Comparison of ENCODE assay signal across 21 cellular contexts in the genomic region with DNA sequence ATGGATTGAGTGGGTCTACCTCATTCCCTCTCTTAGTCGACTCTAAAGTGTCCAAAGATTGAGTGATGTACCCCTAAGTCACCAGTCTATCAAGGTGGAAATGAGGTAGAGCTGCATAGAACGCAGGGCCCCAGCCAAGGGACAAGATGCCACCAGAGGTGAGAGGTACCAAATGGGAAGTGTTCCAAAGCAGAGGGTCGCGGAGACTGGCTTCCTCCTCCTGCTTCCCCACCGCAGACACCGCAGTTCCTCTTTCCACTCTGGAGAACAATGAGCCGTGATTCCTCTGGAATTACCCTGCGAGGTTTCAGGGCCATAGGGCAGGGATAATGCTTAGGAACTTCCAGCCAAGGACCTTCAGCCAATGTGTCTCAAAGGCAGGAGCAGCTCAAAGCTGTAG. TPM values are rescaled to one million over a fixed set of nuclear protein-coding genes. Genes with fewer than 3 reads are reported as not detected.
DNase-seq lines count a peak whose midpoint lies in the region; ATAC-seq, FAIRE-seq and TF ChIP-seq lines count a peak whose summit lies in the region.
"Had no signal": no experiment of that assay in that cellular context is flagged by ENCODE, and none has a peak within 500 bp of the region (broad histone marks: within the 10 kb centered on the region; RNA-seq: fewer than 3 reads in every experiment).

No MANE protein-coding gene starts in this region.

- H3K9ac ChIP-seq in BLaER1 treated with 17β-estradiol and CSF1 and Interleukin-3, amounts not matched to agents 10 nM and 100 nM: peak overlapping the region in 2 of 11 experiments; percentile 8 to 46; a peak in 2 of 22 replicates
- H3K9ac ChIP-seq in neuronal stem cell (ENCODE audit: low read depth, low read length, poor library complexity): no peak overlapping the region
- H3K9ac ChIP-seq: SK-N-SH had no signal

- H3K27me3 Mint-ChIP-seq in T-helper 17 cell (no peaks in the 10 kb centered on the region), osteocyte (ENCODE audit: unreplicated experiment) (no peaks in the 10 kb centered on the region)

- no peaks in the 10 kb centered on the region for H3K9me3 Mint-ChIP-seq in osteocyte (ENCODE audit: unreplicated experiment)
- H3K9me3 Mint-ChIP-seq: activated T-helper 2 cell treated with anti-CD3 and anti-CD28 coated beads, Interferon-gamma antibody, Interleukin-2, Interleukin-4, amounts not matched to agents 10 μg/mL and 5 μg/mL and 100 μg/mL, durations not matched to agents 14 hours and 24 hours and 36 hours; GM23338; mesothelial cell of epicardium had no signal

- no peak overlapping the region for H2BK120ac ChIP-seq in neuronal stem cell (ENCODE audit: low read depth, low read length)

- TF ChIP-seq POLR2A in GM12891 (IDR thresholded peaks at IDR 0.05; ENCODE audit: low read depth, low read length): no peak

- no peak overlapping the region for H3K4ac ChIP-seq in neuronal stem cell (ENCODE audit: low read length)

- H4K8ac ChIP-seq in neuronal stem cell (ENCODE audit: low read depth, low read length): no peak overlapping the region

- H3K36me3 Mint-ChIP-seq in T-helper 17 cell (ENCODE audit: low read depth) (no peaks in the 10 kb centered on the region), osteocyte (ENCODE audit: unreplicated experiment) (no peaks in the 10 kb centered on the region)
- H3K36me3 Mint-ChIP-seq: mesothelial cell of epicardium had no signal

- peaks cover 46 to 78% (median 58%) of the 10 kb centered on the region in 10 experiments for H3K4me1 ChIP-seq in BLaER1 treated with 17β-estradiol and CSF1 and Interleukin-3, amounts not matched to agents 10 nM and 100 nM
- peaks cover 2 to 3% of the 10 kb centered on the region in 2 donors for H3K4me1 ChIP-seq in neuronal stem cell (ENCODE audit: control insufficient read depth in 2 of 2, insufficient read depth in 1 of 2, low read depth in 1 of 2, low read length in 2 of 2)

- H2BK15ac ChIP-seq in neuronal stem cell (ENCODE audit: low read length): no peak overlapping the region

- no peak overlapping the region for H2AK5ac ChIP-seq in neuronal stem cell (ENCODE audit: low read depth, low read length)

- H3K36me3 ChIP-seq in BLaER1 treated with 17β-estradiol and CSF1 and Interleukin-3, amounts not matched to agents 10 nM and 100 nM: no peaks in the 10 kb centered on the region
- no peaks in the 10 kb centered on the region for H3K36me3 ChIP-seq in neuronal stem cell (replicated peaks in 1 of 2; ENCODE audit: control insufficient read depth in 2 of 2, insufficient read depth in 2 of 2, low read length in 2 of 2)
- H3K36me3 ChIP-seq: brain microvascular endothelial cell, Peyer's patch had no signal

- H3K23ac ChIP-seq in neuronal stem cell (ENCODE audit: low read depth, low read length, poor library complexity): no peak overlapping the region

- no peak overlapping the region for H4K91ac ChIP-seq in neuronal stem cell (ENCODE audit: low read depth, low read length, poor library complexity)

- ATAC-seq in T-helper 17 cell (no peak), GM21529 (IDR thresholded peaks at IDR 0.05; ENCODE audit: unreplicated experiment) (no peak)
- ATAC-seq: GM23338 had no signal

- peak overlapping the region; percentile 13 for H3K18ac ChIP-seq in neuronal stem cell (ENCODE audit: low read length)

- H3K27ac ChIP-seq in BLaER1 treated with 17β-estradiol and CSF1 and Interleukin-3, amounts not matched to agents 10 nM and 100 nM: peak overlapping the region in 8 of 11 experiments; percentile 16 to 64 (median 50); a peak in 12 of 22 replicates
- no peak overlapping the region for H3K27ac ChIP-seq in neuronal stem cell (replicated peaks; ENCODE audit: low read length)
- H3K27ac ChIP-seq: brain microvascular endothelial cell had no signal

- H3K4me3 Mint-ChIP-seq in T-helper 17 cell (no peak overlapping the region), osteocyte (ENCODE audit: unreplicated experiment) (no peak overlapping the region)
- H3K4me3 Mint-ChIP-seq: GM23338, mesothelial cell of epicardium had no signal

- H3K14ac ChIP-seq in neuronal stem cell (ENCODE audit: low read length): no peak overlapping the region

- no peaks in the 10 kb centered on the region for H3K9me3 ChIP-seq in BLaER1 treated with 17β-estradiol and CSF1 and Interleukin-3, amounts not matched to agents 10 nM and 100 nM (replicated peaks in 1 of 11)
- no peaks in the 10 kb centered on the region for H3K9me3 ChIP-seq in T-helper 17 cell (ENCODE audit: control insufficient read depth, low read length, poor library complexity, severe bottlenecking)
- H3K9me3 ChIP-seq in neuronal stem cell (replicated peaks in 1 of 2; ENCODE audit: control insufficient read depth in 2 of 2, insufficient read depth in 1 of 2, low read depth in 1 of 2, low read length in 2 of 2): no peaks in the 10 kb centered on the region
- H3K9me3 ChIP-seq: Peyer's patch, SK-N-SH had no signal

- H3K27ac Mint-ChIP-seq in T-helper 17 cell (peak overlapping the region; percentile 48), osteocyte (ENCODE audit: unreplicated experiment) (no peak overlapping the region)
- H3K27ac Mint-ChIP-seq: activated T-helper 2 cell treated with anti-CD3 and anti-CD28 coated beads, Interferon-gamma antibody, Interleukin-2, Interleukin-4, amounts not matched to agents 10 μg/mL and 5 μg/mL and 100 μg/mL, durations not matched to agents 14 hours and 24 hours and 36 hours; GM23338; mesothelial cell of epicardium had no signal

- H4K20me1 ChIP-seq in BLaER1 treated with 17β-estradiol and CSF1 and Interleukin-3, amounts not matched to agents 10 nM and 100 nM: no peaks in the 10 kb centered on the region; a peak in 1 of 22 replicates

- no CpG with 5 or more reads among the region's 8 CpGs for WGBS in neuronal stem cell (ENCODE audit: extremely low coverage in 2 of 2, insufficient read length in 2 of 2, insufficient replicate concordance in 1 of 2), 2 donors

- no peak overlapping the region for H2BK12ac ChIP-seq in neuronal stem cell (ENCODE audit: low read length)

- no peak overlapping the region for H2BK5ac ChIP-seq in neuronal stem cell (ENCODE audit: low read length)

- no peak for FAIRE-seq in GM12891 (lab: Jason Lieb, UNC)

- no peaks in the 10 kb centered on the region for H3K27me3 ChIP-seq in BLaER1 treated with 17β-estradiol and CSF1 and Interleukin-3, amounts not matched to agents 10 nM and 100 nM
- H3K27me3 ChIP-seq in neuronal stem cell (ENCODE audit: control insufficient read depth in 3 of 3, insufficient read depth in 3 of 3, low read depth in 1 of 3, low read length in 3 of 3): no peaks in the 10 kb centered on the region
- H3K27me3 ChIP-seq: brain microvascular endothelial cell, Peyer's patch had no signal

- DNase-seq in GM12891 (ENCODE audit: insufficient read length, low spot score): no peak
- no peak for DNase-seq in T-helper 17 cell
- DNase-seq in neuronal stem cell (ENCODE audit: low spot score): no peak
- no peak for DNase-seq in C1 segment of cervical spinal cord (lab: John Stamatoyannopoulos, UW)
- no peak for DNase-seq in osteocyte (ENCODE audit: extremely low spot score, unreplicated experiment)
- DNase-seq: activated CD4-positive, alpha-beta T cell treated with anti-CD3 and anti-CD28 coated beads for 4 hours; brain microvascular endothelial cell; dermis blood vessel endothelial cell; DND-41; NCI-H1417 treated with DMSO at 0.1 percent for 48 hours; NCI-H2171; NCI-H69; Peyer's patch; SK-N-SH; stimulated activated CD4-positive, alpha-beta T cell treated with anti-CD3 and anti-CD28 coated beads, Interleukin-12 subunit alpha, Interleukin-12 subunit beta, amount 100 ng/mL, for 4 hours; stimulated activated CD8-positive, alpha-beta memory T cell treated with anti-CD3 and anti-CD28 coated beads, Interleukin-4, amount 100 ng/mL, for 48 hours had no signal

- H3K4me3 ChIP-seq in BLaER1 treated with 17β-estradiol and CSF1 and Interleukin-3, amounts not matched to agents 10 nM and 100 nM: no peak overlapping the region; a peak in 1 of 20 replicates
- H3K4me3 ChIP-seq in neuronal stem cell (ENCODE audit: low read length in 2 of 2): peak overlapping the region in 1 of 2 donors; percentile 3
- H3K4me3 ChIP-seq: GM23338, Peyer's patch had no signal

- H2AFZ ChIP-seq in neuronal stem cell (ENCODE audit: low read length): no peak overlapping the region
- H2AFZ ChIP-seq: GM23338 had no signal

- no peaks in the 10 kb centered on the region for H3K79me1 ChIP-seq in neuronal stem cell (ENCODE audit: low read depth, low read length)

- H3K4me1 Mint-ChIP-seq in T-helper 17 cell: peaks cover 9% of the 10 kb centered on the region
- H3K4me1 Mint-ChIP-seq in osteocyte (ENCODE audit: unreplicated experiment): peaks cover 14% of the 10 kb centered on the region
- H3K4me1 Mint-ChIP-seq: mesothelial cell of epicardium had no signal

- no peak for TF ChIP-seq CTCF in osteocyte (IDR thresholded peaks at IDR 0.05)

- H3K4me2 ChIP-seq in BLaER1 treated with 17β-estradiol and CSF1 and Interleukin-3, amounts not matched to agents 10 nM and 100 nM: peak overlapping the region; percentile 68 to 94 (median 81)
- no peak overlapping the region for H3K4me2 ChIP-seq in neuronal stem cell (ENCODE audit: insufficient read depth, low read length, poor library complexity, severe bottlenecking)
- H3K4me2 ChIP-seq: GM23338, SK-N-SH had no signal

TF ChIP-seq in GM12891, 5 proteins besides CTCF, POLR2A, EP300 and RAD21:
- TF ChIP-seq SPI1 (IDR thresholded peaks at IDR 0.05; ENCODE audit: low read depth, low read length) (peak; percentile 82), TAF1 (IDR thresholded peaks at IDR 0.05; ENCODE audit: low read depth, low read length) (no peak)

RNA-seq across cellular contexts. Expression of gene DAPK2, which starts 55.8 kb away (rescaled TPM):
- polyA plus RNA-seq in GM12891 (2012; ENCODE audit: low read depth, missing spikeins): 6.0 TPM
- total RNA-seq in T-helper 17 cell: 1 to 10 TPM; 1.6 to 2.7 TPM
- 2.7 TPM for polyA plus RNA-seq in neuronal stem cell (2013, experiment 1 of 2)
- polyA plus RNA-seq in neuronal stem cell (2013, experiment 2 of 2): 2.3 TPM
- total RNA-seq in osteocyte: 17.6 and 17.7 TPM in 2 replicates
